19 cellular contexts compared by ENCODE assay signal in genomic region chr3:16316847-16317560, GRCh38. TPM values are rescaled to one million over a fixed set of nuclear protein-coding genes. Genes with fewer than 3 reads are reported as not detected.
DNase-seq lines count a peak whose midpoint lies in the region; ATAC-seq, FAIRE-seq and TF ChIP-seq lines count a peak whose summit lies in the region.
"Had no signal": no experiment of that assay in that cellular context is flagged by ENCODE, and none has a peak within 500 bp of the region (broad histone marks: within the 10 kb centered on the region; RNA-seq: fewer than 3 reads in every experiment).

No MANE protein-coding gene starts in this region.

- peaks cover 91% of the 10 kb centered on the region for H3K4me1 Mint-ChIP-seq in activated naive CD4-positive, alpha-beta T cell treated with anti-CD3 and anti-CD28 coated beads, Interleukin-2, amount 50 U/mL, for 24 hours
- H3K4me1 Mint-ChIP-seq in activated CD4-positive, alpha-beta memory T cell treated with anti-CD3 and anti-CD28 coated beads, Interleukin-2, amount 10 ng/mL, durations not matched to agents 7 days and 5 days: peaks cover 80% of the 10 kb centered on the region

- H3K4me3 Mint-ChIP-seq in activated naive CD4-positive, alpha-beta T cell treated with anti-CD3 and anti-CD28 coated beads, Interleukin-2, amount 50 U/mL, for 24 hours: peak overlapping the region; percentile 67
- no peak overlapping the region for H3K4me3 Mint-ChIP-seq in activated CD4-positive, alpha-beta memory T cell treated with anti-CD3 and anti-CD28 coated beads, Interleukin-2, amount 10 ng/mL, durations not matched to agents 7 days and 5 days
- H3K4me3 Mint-ChIP-seq: dendritic cell treated with granulocyte-macrophage colony-stimulating factor and Interleukin-4, amounts not matched to agents 40 ng/mL and 50 ng/mL, for 4 days; type B pancreatic cell; WTC11 had no signal

- peaks cover 25% of the 10 kb centered on the region for H3K36me3 Mint-ChIP-seq in activated naive CD4-positive, alpha-beta T cell treated with anti-CD3 and anti-CD28 coated beads, Interleukin-2, amount 50 U/mL, for 24 hours
- H3K36me3 Mint-ChIP-seq in activated CD4-positive, alpha-beta memory T cell treated with anti-CD3 and anti-CD28 coated beads, Interleukin-2, amount 10 ng/mL, durations not matched to agents 7 days and 5 days (ENCODE audit: low read depth): peaks cover 87% of the 10 kb centered on the region

- peaks cover 86% of the 10 kb centered on the region for H3K36me3 ChIP-seq in lower lobe of right lung

- ATAC-seq in lower lobe of right lung (no peak), GM18907 (IDR thresholded peaks at IDR 0.05; ENCODE audit: unreplicated experiment) (no peak), HG03280 (IDR thresholded peaks at IDR 0.05; ENCODE audit: unreplicated experiment) (no peak)
- ATAC-seq: K562, Right ventricle myocardium inferior, WTC11 had no signal

- CTCF ChIA-PET in activated CD4-positive, alpha-beta memory T cell treated with anti-CD3 and anti-CD28 coated beads, Interleukin-2, amount 10 ng/mL, durations not matched to agents 7 days and 5 days (lab: Charles Lee): interaction anchor here (1.6 to 11.3 kb wide), 6 partner anchors 22 to 51 kb away, joined by 3 to 163 read pairs (median 19); partner anchors contain the start of genes DPH3 and OXNAD1

- peak overlapping the region; percentile 92 for H3K27ac Mint-ChIP-seq in activated naive CD4-positive, alpha-beta T cell treated with anti-CD3 and anti-CD28 coated beads, Interleukin-2, amount 50 U/mL, for 24 hours
- H3K27ac Mint-ChIP-seq in activated CD4-positive, alpha-beta memory T cell treated with anti-CD3 and anti-CD28 coated beads, Interleukin-2, amount 10 ng/mL, durations not matched to agents 7 days and 5 days: peak overlapping the region; percentile 50
- H3K27ac Mint-ChIP-seq: dendritic cell treated with granulocyte-macrophage colony-stimulating factor and Interleukin-4, amounts not matched to agents 40 ng/mL and 50 ng/mL, for 4 days; type B pancreatic cell; WTC11 had no signal

- H3K9me3 Mint-ChIP-seq in activated naive CD4-positive, alpha-beta T cell treated with anti-CD3 and anti-CD28 coated beads, Interleukin-2, amount 50 U/mL, for 24 hours: no peaks in the 10 kb centered on the region
- H3K9me3 Mint-ChIP-seq in activated CD4-positive, alpha-beta memory T cell treated with anti-CD3 and anti-CD28 coated beads, Interleukin-2, amount 10 ng/mL, durations not matched to agents 7 days and 5 days: no peaks in the 10 kb centered on the region
- H3K9me3 Mint-ChIP-seq: dendritic cell treated with granulocyte-macrophage colony-stimulating factor and Interleukin-4, amounts not matched to agents 40 ng/mL and 50 ng/mL, for 4 days; type B pancreatic cell; WTC11 had no signal

- peak overlapping the region; percentile 14 for H3K27ac ChIP-seq in lower lobe of right lung

- intact Hi-C loops in lower lobe of right lung (cut with DNase I): no loop called here

- no peaks in the 10 kb centered on the region for H3K9me3 ChIP-seq in lower lobe of right lung

- no peak for FAIRE-seq in H54 (lab: Jason Lieb, UNC)
- FAIRE-seq: bronchial epithelial cell, frontal cortex, K562 had no signal

- peaks cover 24% of the 10 kb centered on the region for H3K4me1 ChIP-seq in lower lobe of right lung

- H3K27me3 Mint-ChIP-seq in activated naive CD4-positive, alpha-beta T cell treated with anti-CD3 and anti-CD28 coated beads, Interleukin-2, amount 50 U/mL, for 24 hours: no peaks in the 10 kb centered on the region
- H3K27me3 Mint-ChIP-seq in activated CD4-positive, alpha-beta memory T cell treated with anti-CD3 and anti-CD28 coated beads, Interleukin-2, amount 10 ng/mL, durations not matched to agents 7 days and 5 days: no peaks in the 10 kb centered on the region
- H3K27me3 Mint-ChIP-seq: dendritic cell treated with granulocyte-macrophage colony-stimulating factor and Interleukin-4, amounts not matched to agents 40 ng/mL and 50 ng/mL, for 4 days; type B pancreatic cell had no signal

- no peaks in the 10 kb centered on the region for H3K27me3 ChIP-seq in lower lobe of right lung (ENCODE audit: low read depth)

- no peak for TF ChIP-seq POLR2A in H54 (IDR thresholded peaks at IDR 0.05; ENCODE audit: low read depth, low read length)

- no peak overlapping the region for H3K4me3 ChIP-seq in lower lobe of right lung
- H3K4me3 ChIP-seq: K562 had no signal

- no peak for DNase-seq in activated naive CD4-positive, alpha-beta T cell treated with anti-CD3 and anti-CD28 coated beads, Interleukin-2, amount 50 U/mL, for 16 hours
- DNase-seq in activated CD4-positive, alpha-beta memory T cell treated with anti-CD3 and anti-CD28 coated beads, Interleukin-2, amount 10 ng/mL, durations not matched to agents 7 days and 5 days: no peak
- DNase-seq in lower lobe of right lung: no peak
- DNase-seq in H54 (ENCODE audit: insufficient read length, low spot score): no peak
- no peak for DNase-seq in KG1 (lab: John Stamatoyannopoulos, UW)
- DNase-seq: COR-L47; NCI-H2081; NCI-H510A treated with DMSO at 0.1 percent for 48 hours; stimulated activated naive CD4-positive, alpha-beta T cell had no signal

- POLR2A ChIA-PET in activated CD4-positive, alpha-beta memory T cell treated with anti-CD3 and anti-CD28 coated beads, Interleukin-2, amount 10 ng/mL, durations not matched to agents 7 days and 5 days (lab: Charles Lee): interaction anchor here (0.7 to 5.8 kb wide), 8 partner anchors 16 to 196 kb away, joined by 3 to 60 read pairs (median 3); partner anchors contain the start of gene RFTN1

- no peak for TF ChIP-seq CTCF in lower lobe of right lung (IDR thresholded peaks at IDR 0.05)

RNA-seq across cellular contexts. Expression of gene OXNAD1, which starts 52.0 kb away (rescaled TPM):
- 10 to 100 TPM; 26.9 to 27.1 TPM for total RNA-seq in activated CD4-positive, alpha-beta memory T cell treated with anti-CD3 and anti-CD28 coated beads, Interleukin-2, amount 10 ng/mL, durations not matched to agents 7 days and 5 days
- 13.1 TPM for total RNA-seq in lower lobe of right lung

RNA-seq across cellular contexts. Expression of gene DPH3, which starts 52.3 kb away (rescaled TPM):
- total RNA-seq in activated CD4-positive, alpha-beta memory T cell treated with anti-CD3 and anti-CD28 coated beads, Interleukin-2, amount 10 ng/mL, durations not matched to agents 7 days and 5 days: 10 to 100 TPM; 16.7 to 19.8 TPM
- total RNA-seq in lower lobe of right lung: 29.0 TPM
